In genomic region chr7:50304158-50304910, GRCh38 we compare ENCODE assay signal across 8 cellular contexts. TPM values are rescaled to one million over a fixed set of nuclear protein-coding genes. Genes with fewer than 3 reads are reported as not detected.
DNase-seq lines count a peak whose midpoint lies in the region; ATAC-seq and TF ChIP-seq lines count a peak whose summit lies in the region.

Gene IKZF1, plus strand, starts transcription at chr7:50304716. Its CDS starts 14,346 bp downstream, at chr7:50319062.

- peak; percentile 27 for ATAC-seq in GM19452 (IDR thresholded peaks at IDR 0.05; ENCODE audit: unreplicated experiment)

- H3K4me3 Mint-ChIP-seq in CD14-positive monocyte = peak within 1 kb of the TSS; percentile 95 to 100
- peak within 1 kb of the TSS; percentile 63 for H3K4me3 Mint-ChIP-seq in mesothelial cell of epicardium

- no peak within 1 kb of the TSS for H3K9ac ChIP-seq in stomach smooth muscle (ENCODE audit: low read length in 2 of 2)

- peaks cover 3% of the 10 kb centered on the region for H3K4me1 ChIP-seq in stomach smooth muscle (ENCODE audit: control insufficient read depth, insufficient read depth, low read length)

- TF ChIP-seq CTCF in CD14-positive monocyte (IDR thresholded peaks at IDR 0.05) (no peak), mesothelial cell of epicardium (IDR thresholded peaks at IDR 0.05; ENCODE audit: unreplicated experiment) (no peak)

- H3K27me3 Mint-ChIP-seq in CD14-positive monocyte (ENCODE audit: low read depth in 3 of 3) (peaks cover 1 to 7% (median 3%) of the 10 kb centered on the region in 3 donors), mesothelial cell of epicardium (ENCODE audit: low read depth) (peaks cover 87% of the 10 kb centered on the region)

- no peaks in the 10 kb centered on the region for H3K9me3 Mint-ChIP-seq in CD14-positive monocyte
- H3K9me3 Mint-ChIP-seq in mesothelial cell of epicardium = no peaks in the 10 kb centered on the region

- H3K36me3 ChIP-seq in stomach smooth muscle (ENCODE audit: control insufficient read depth in 2 of 2, insufficient read depth in 2 of 2, low read length in 2 of 2) = no peaks in the 10 kb centered on the region

- no peaks in the 10 kb centered on the region for H3K9me3 ChIP-seq in stomach smooth muscle (ENCODE audit: control insufficient read depth in 2 of 2, low read length in 2 of 2)

- H3K4me3 ChIP-seq in stomach smooth muscle (ENCODE audit: low read length in 2 of 2) = peak within 1 kb of the TSS; percentile 35 to 47

- DNase-seq in CD14-positive monocyte (ENCODE audit: low spot score) (peak; percentile 88), HUDEP-2 (lab: John Stamatoyannopoulos, UW; ENCODE audit: unreplicated experiment in 76 of 76) (peak in 61 of 76 experiments; percentile 9 to 77 (median 50)), ecto neural progenitor cell (ENCODE audit: low spot score) (peak; percentile 71), mesothelial cell of epicardium (ENCODE audit: low spot score in 2 of 2, unreplicated experiment in 2 of 2) (peak in 1 of 2 experiments; percentile 59), NCI-H524 treated with DMSO at 0.1 percent for 48 hours (lab: John Stamatoyannopoulos, UW) (no peak)
- DNase-seq in activated CD4-positive, CD25-positive, alpha-beta regulatory T cell (lab: John Stamatoyannopoulos, UW) = peak; percentile 37 to 55 (median 44)

- intact Hi-C loops in CD14-positive monocyte (cut with micrococcal nuclease) = loop anchor here in 1 of 2 donors (5.0 to 10.0 kb wide), 3 partner anchors 38 to 110 kb away; no protein-coding TSS in a partner anchor

- H3K27ac ChIP-seq in stomach smooth muscle (ENCODE audit: low read length) = no peak within 1 kb of the TSS

- H3K27ac Mint-ChIP-seq in CD14-positive monocyte = peak within 1 kb of the TSS; percentile 87 to 96 (median 92)
- H3K27ac Mint-ChIP-seq in mesothelial cell of epicardium = no peak within 1 kb of the TSS

- H3K27me3 ChIP-seq in stomach smooth muscle (ENCODE audit: control insufficient read depth in 1 of 2, insufficient read depth in 2 of 2, low read length in 2 of 2) = peaks cover 22% of the 10 kb centered on the region in 2 donors

- peaks cover 50% of the 10 kb centered on the region for H3K4me1 Mint-ChIP-seq in CD14-positive monocyte
- peaks cover 3% of the 10 kb centered on the region for H3K4me1 Mint-ChIP-seq in mesothelial cell of epicardium

- H3K36me3 Mint-ChIP-seq in CD14-positive monocyte (peaks cover 10 to 14% of the 10 kb centered on the region in 2 donors), mesothelial cell of epicardium (no peaks in the 10 kb centered on the region)

RNA-seq across cellular contexts. Expression of gene IKZF1, which starts in this region (rescaled TPM):
- 10 to 100 TPM; 38.4 to 80.2 TPM for polyA plus RNA-seq in CD14-positive monocyte
- 1.7 to 2.5 TPM (median 1.8 TPM) in 3 replicates for total RNA-seq in mesothelial cell of epicardium
